5 cellular contexts compared by ENCODE assay signal in the genomic region with DNA sequence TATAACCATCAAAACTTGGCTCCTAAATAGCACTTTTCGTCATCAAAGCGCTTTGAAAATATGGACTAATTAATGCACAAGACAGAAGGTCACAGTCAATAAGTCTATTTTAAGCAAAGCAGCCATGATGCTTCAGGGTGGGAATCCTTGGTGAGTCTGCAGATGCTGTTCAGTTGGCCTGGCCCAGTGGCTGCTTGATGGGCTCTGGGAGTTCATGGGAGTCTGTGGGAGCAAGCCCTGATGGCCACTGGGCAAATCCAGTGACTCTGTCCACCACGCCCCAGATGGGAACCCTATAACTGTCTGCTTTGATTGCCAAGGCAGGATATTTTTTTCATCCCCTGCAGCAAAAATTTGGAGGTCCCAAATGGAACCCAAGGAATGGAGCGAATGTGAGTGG.
"Had no signal": no experiment of that assay in that cellular context is flagged by ENCODE, and none has a peak within 500 bp of the region (broad histone marks: within the 10 kb centered on the region; RNA-seq: fewer than 3 reads in every experiment).

No MANE protein-coding gene starts in this region.

- H2AFZ ChIP-seq: GM23248 had no signal

- H3K4me3 ChIP-seq: GM23248 had no signal

- DNase-seq: GM23248, GOT3, H7, HCEC 1CT, IMR-90 had no signal

- H3K27ac ChIP-seq: GM23248 had no signal

- H3K9ac ChIP-seq: GM23248 had no signal
